ENCODE assay signal across 14 cellular contexts in genomic region chr17:20262116-20262977, GRCh38.
DNase-seq lines count a peak whose midpoint lies in the region; ATAC-seq and TF ChIP-seq lines count a peak whose summit lies in the region.
"Had no signal": no experiment of that assay in that cellular context is flagged by ENCODE, and none has a peak within 500 bp of the region (broad histone marks: within the 10 kb centered on the region; RNA-seq: fewer than 3 reads in every experiment).

No MANE protein-coding gene starts in this region.

- peak overlapping the region; percentile 40; the same call in 1 of the 2 replicates for H3K4me3 ChIP-seq in SK-N-MC
- H3K4me3 ChIP-seq in spleen: no peak overlapping the region
- H3K4me3 ChIP-seq: esophagus muscularis mucosa, prostate gland had no signal

- H3K27me3 ChIP-seq in spleen (replicated peaks in 1 of 7): no peaks in the 10 kb centered on the region
- H3K27me3 ChIP-seq: esophagus muscularis mucosa had no signal

- no peak overlapping the region for H3K9ac ChIP-seq in SK-N-MC (ENCODE audit: insufficient read length)

- whole genome bisulfite sequencing in spleen, 5 donors: 86 to 90% (median 87%) methylated on average over 8 of the region's 8 CpGs

- no peak for TF ChIP-seq POLR2A in spleen (IDR thresholded peaks at IDR 0.05)

- no peak for DNase-seq in activated CD8-positive, alpha-beta memory T cell treated with anti-CD3 and anti-CD28 coated beads, Interleukin-2, amount 10 ng/mL, durations not matched to agents 7 days and 5 days
- no peak for DNase-seq in activated CD8-positive, alpha-beta memory T cell treated with anti-CD3 and anti-CD28 coated beads for 24 hours
- DNase-seq in SK-N-MC (ENCODE audit: low read depth, low spot score) (no peak), dermis blood vessel endothelial cell (peak; percentile 3), pulmonary artery endothelial cell (ENCODE audit: low read depth, low spot score) (peak; percentile 58), UCSD-AML1 (lab: John Stamatoyannopoulos, UW; ENCODE audit: unreplicated experiment) (no peak), NCI-H526 treated with DMSO at 0.1 percent for 48 hours (lab: John Stamatoyannopoulos, UW) (no peak), spleen (no peak)
- DNase-seq: EL, NCI-H1092 treated with DMSO at 0.1 percent for 48 hours, T1000 had no signal

- CTCF ChIA-PET in activated CD8-positive, alpha-beta memory T cell treated with anti-CD3 and anti-CD28 coated beads, Interleukin-2, amount 10 ng/mL, durations not matched to agents 7 days and 5 days (lab: Charles Lee): interaction anchor here (1.2 to 2.0 kb wide), 3 partner anchors 11 to 35 kb away, joined by 3 to 4 read pairs (median 4); no protein-coding TSS in a partner anchor

- peaks cover 17% of the 10 kb centered on the region for H3K4me1 Mint-ChIP-seq in activated CD8-positive, alpha-beta memory T cell treated with anti-CD3 and anti-CD28 coated beads, Interleukin-2, amount 10 ng/mL, durations not matched to agents 7 days and 5 days

- H3K27ac Mint-ChIP-seq in activated CD8-positive, alpha-beta memory T cell treated with anti-CD3 and anti-CD28 coated beads, Interleukin-2, amount 10 ng/mL, durations not matched to agents 7 days and 5 days: peak overlapping the region; percentile 40

- no peak for ATAC-seq in activated CD8-positive, alpha-beta memory T cell treated with anti-CD3 and anti-CD28 coated beads, Interleukin-2, amount 10 ng/mL, durations not matched to agents 7 days and 5 days
- ATAC-seq: Right ventricle myocardium inferior had no signal

- intact Hi-C loops in spleen (cut with DNase I; ENCODE audit: low total_unique reads): no loop called here

- H3K27me3 Mint-ChIP-seq in activated CD8-positive, alpha-beta memory T cell treated with anti-CD3 and anti-CD28 coated beads, Interleukin-2, amount 10 ng/mL, durations not matched to agents 7 days and 5 days: no peaks in the 10 kb centered on the region

- TF ChIP-seq CTCF in spleen (IDR thresholded peaks at IDR 0.05 in 8 of 11, conservative IDR thresholded peaks at IDR 0.05 in 3 of 11): no peak

- peaks cover 0 to 26% (median 4%) of the 10 kb centered on the region in 6 donors for H3K4me1 ChIP-seq in spleen
- H3K4me1 ChIP-seq: esophagus muscularis mucosa had no signal

- H3K4me3 Mint-ChIP-seq in activated CD8-positive, alpha-beta memory T cell treated with anti-CD3 and anti-CD28 coated beads, Interleukin-2, amount 10 ng/mL, durations not matched to agents 7 days and 5 days: no peak overlapping the region

- peaks cover 4% of the 10 kb centered on the region for H3K9me3 Mint-ChIP-seq in activated CD8-positive, alpha-beta memory T cell treated with anti-CD3 and anti-CD28 coated beads, Interleukin-2, amount 10 ng/mL, durations not matched to agents 7 days and 5 days (ENCODE audit: low read depth)

- peak overlapping the region; percentile 75 for H3K27ac ChIP-seq in SK-N-MC
- peak overlapping the region in 1 of 8 donors; percentile 11 for H3K27ac ChIP-seq in spleen
- H3K27ac ChIP-seq: esophagus muscularis mucosa, prostate gland had no signal

- H3K36me3 ChIP-seq in SK-N-MC (ENCODE audit: insufficient read depth, low read length) (no peaks in the 10 kb centered on the region; the same call in 1 of the 2 replicates), spleen (peaks cover 0 to 57% (median 19%) of the 10 kb centered on the region in 6 donors)
- H3K36me3 ChIP-seq: prostate gland had no signal

- H3K9me3 ChIP-seq in SK-N-MC (ENCODE audit: low read depth, low read length) (no peaks in the 10 kb centered on the region), spleen (peaks cover 0 to 9% (median 2%) of the 10 kb centered on the region in 8 donors)
- H3K9me3 ChIP-seq: prostate gland had no signal

- H3K36me3 Mint-ChIP-seq in activated CD8-positive, alpha-beta memory T cell treated with anti-CD3 and anti-CD28 coated beads, Interleukin-2, amount 10 ng/mL, durations not matched to agents 7 days and 5 days: peaks cover 18% of the 10 kb centered on the region

Comparison
In these comparisons a context has a peak if more than half of its experiments do, and no peak if none do; other contexts are left out.
1. DNase-seq: peak in dermis blood vessel endothelial cell (single experiment) and pulmonary artery endothelial cell (single experiment); none in activated CD8-positive, alpha-beta memory T cell treated with anti-CD3 and anti-CD28 coated beads, Interleukin-2, amount 10 ng/mL, durations not matched to agents 7 days and 5 days (single experiment), activated CD8-positive, alpha-beta memory T cell treated with anti-CD3 and anti-CD28 coated beads for 24 hours (single experiment), SK-N-MC (single experiment), UCSD-AML1 (single experiment), NCI-H526 treated with DMSO at 0.1 percent for 48 hours (single experiment) and spleen (single experiment).